10 cellular contexts compared by ENCODE assay signal in the genomic region with DNA sequence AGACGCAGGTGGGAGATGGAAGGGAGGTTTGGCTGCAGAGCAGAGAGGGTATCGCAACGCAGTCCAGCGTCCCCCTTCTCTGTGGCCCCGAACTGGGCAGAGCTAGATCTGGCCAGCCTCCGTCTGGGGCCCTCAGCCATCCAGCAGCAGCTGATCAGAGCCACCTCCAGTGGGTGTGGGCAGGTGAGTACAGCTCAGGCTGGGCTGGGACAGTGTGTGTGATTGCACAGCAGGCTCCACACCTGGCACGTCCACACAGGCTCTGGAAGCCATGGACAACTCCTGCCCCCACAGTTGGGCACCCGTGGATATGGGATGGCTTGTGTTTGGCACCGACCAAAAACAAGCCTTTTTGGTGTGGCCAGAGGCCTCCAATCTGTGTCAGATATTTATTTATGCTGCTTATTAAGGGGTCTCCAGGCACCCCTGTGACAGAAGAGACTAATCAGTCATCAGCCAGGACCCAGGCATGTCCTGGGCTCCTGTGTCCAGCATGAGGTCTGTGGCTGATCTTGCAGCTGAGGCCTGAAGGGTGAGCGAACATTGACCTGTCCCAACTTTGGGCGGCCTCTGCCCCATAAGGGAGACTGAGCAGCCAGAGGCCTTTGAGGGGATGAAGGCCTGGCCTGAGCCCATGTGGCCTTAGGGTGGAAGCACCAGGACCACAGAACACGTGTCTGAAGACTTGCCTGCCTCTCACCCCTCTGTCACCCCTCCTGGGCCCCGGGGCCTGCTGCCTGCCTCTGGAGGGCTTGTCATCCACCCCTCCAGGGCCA. TPM values are rescaled to one million over a fixed set of nuclear protein-coding genes. Genes with fewer than 3 reads are reported as not detected.
DNase-seq lines count a peak whose midpoint lies in the region; ATAC-seq and TF ChIP-seq lines count a peak whose summit lies in the region.
"Had no signal": no experiment of that assay in that cellular context is flagged by ENCODE, and none has a peak within 500 bp of the region (broad histone marks: within the 10 kb centered on the region; RNA-seq: fewer than 3 reads in every experiment).

No MANE protein-coding gene starts in this region.

- no peaks in the 10 kb centered on the region for H3K9me3 Mint-ChIP-seq in CD14-positive monocyte
- no peaks in the 10 kb centered on the region for H3K9me3 Mint-ChIP-seq in dendritic cell treated with granulocyte-macrophage colony-stimulating factor and Interleukin-4, amounts not matched to agents 40 ng/mL and 50 ng/mL, for 4 days

- no peak overlapping the region for H3K4me3 Mint-ChIP-seq in CD14-positive monocyte
- no peak overlapping the region for H3K4me3 Mint-ChIP-seq in dendritic cell treated with granulocyte-macrophage colony-stimulating factor and Interleukin-4, amounts not matched to agents 40 ng/mL and 50 ng/mL, for 4 days

- 72 to 78% (median 72%) methylated on average over 13 of the region's 13 CpGs for WGBS in ovary, 3 donors

- no peak for TF ChIP-seq POLR2A in ovary (IDR thresholded peaks at IDR 0.05)

- intact Hi-C loops in CD14-positive monocyte (cut with micrococcal nuclease), result no loop called here
- intact Hi-C loops in dendritic cell treated with granulocyte-macrophage colony-stimulating factor and Interleukin-4, amounts not matched to agents 40 ng/mL and 50 ng/mL, for 4 days (cut with micrococcal nuclease), result loop anchor here (2.0 kb wide), 1 partner anchor 121 kb away; no protein-coding TSS in a partner anchor
- intact Hi-C loops in ovary (cut with DNase I), result no loop called here

- H3K36me3 ChIP-seq in NT2/D1 (ENCODE audit: insufficient read depth, insufficient read length, low read length) (peaks cover 85% of the 10 kb centered on the region), ovary (no peaks in the 10 kb centered on the region)

- no peak for DNase-seq in CD14-positive monocyte (ENCODE audit: low spot score)
- no peak for DNase-seq in NT2/D1 (ENCODE audit: low read depth, low spot score)
- DNase-seq in ovary, result peak in 1 of 5 donors; percentile 41
- DNase-seq in mesenteric fat pad (ENCODE audit: low spot score), result no peak
- no peak for DNase-seq in NCI-H1930 (lab: John Stamatoyannopoulos, UW)
- DNase-seq: NCI-H1417 treated with DMSO at 0.1 percent for 48 hours, SJCRH30 had no signal

- peak overlapping the region; percentile 3 for H3K9ac ChIP-seq in NT2/D1 (ENCODE audit: insufficient read length, low read depth)

- peaks cover 6% of the 10 kb centered on the region for H3K4me1 ChIP-seq in NT2/D1 (ENCODE audit: insufficient read depth, insufficient read length)
- peaks cover 25% of the 10 kb centered on the region for H3K4me1 ChIP-seq in ovary (ENCODE audit: insufficient read depth)

- H3K27me3 ChIP-seq in NT2/D1 (ENCODE audit: insufficient read depth, insufficient read length) (no peaks in the 10 kb centered on the region), ovary (no peaks in the 10 kb centered on the region)
- H3K27me3 ChIP-seq: SJCRH30 had no signal

- peaks cover 8% of the 10 kb centered on the region for H3K4me1 Mint-ChIP-seq in CD14-positive monocyte
- H3K4me1 Mint-ChIP-seq in dendritic cell treated with granulocyte-macrophage colony-stimulating factor and Interleukin-4, amounts not matched to agents 40 ng/mL and 50 ng/mL, for 4 days (ENCODE audit: low read depth), result peaks cover 25% of the 10 kb centered on the region

- peak overlapping the region; percentile 85 to 89 for H3K27ac ChIP-seq in ovary
- H3K27ac ChIP-seq: SJCRH30 had no signal

- H3K27ac Mint-ChIP-seq in CD14-positive monocyte, result peak overlapping the region in 6 of 7 donors; percentile 25 to 77 (median 70)
- H3K27ac Mint-ChIP-seq in dendritic cell treated with granulocyte-macrophage colony-stimulating factor and Interleukin-4, amounts not matched to agents 40 ng/mL and 50 ng/mL, for 4 days, result peak overlapping the region; percentile 23

- H3K9me3 ChIP-seq in NT2/D1 (ENCODE audit: insufficient read depth, low read length) (no peaks in the 10 kb centered on the region), ovary (no peaks in the 10 kb centered on the region)
- H3K9me3 ChIP-seq: SJCRH30 had no signal

- TF ChIP-seq EP300 in ovary (IDR thresholded peaks at IDR 0.05), result no peak

- peaks cover 62 to 89% of the 10 kb centered on the region in 2 donors for H3K36me3 Mint-ChIP-seq in CD14-positive monocyte
- peaks cover 99% of the 10 kb centered on the region for H3K36me3 Mint-ChIP-seq in dendritic cell treated with granulocyte-macrophage colony-stimulating factor and Interleukin-4, amounts not matched to agents 40 ng/mL and 50 ng/mL, for 4 days (ENCODE audit: low read depth)

- no peak for ATAC-seq in HG02885 (IDR thresholded peaks at IDR 0.05; ENCODE audit: poor library complexity, unreplicated experiment)
- no peak for ATAC-seq in HG02973 (IDR thresholded peaks at IDR 0.05; ENCODE audit: unreplicated experiment)

- H3K4me3 ChIP-seq in NT2/D1 (ENCODE audit: insufficient read length, low read depth) (no peak overlapping the region), ovary (no peak overlapping the region)
- H3K4me3 ChIP-seq: SJCRH30 had no signal

- TF ChIP-seq CTCF in CD14-positive monocyte (IDR thresholded peaks at IDR 0.05) (no peak), ovary (IDR thresholded peaks at IDR 0.05) (no peak)

- peaks cover 0 to 6% (median 0%) of the 10 kb centered on the region in 3 donors for H3K27me3 Mint-ChIP-seq in CD14-positive monocyte (ENCODE audit: low read depth in 3 of 3)
- no peaks in the 10 kb centered on the region for H3K27me3 Mint-ChIP-seq in dendritic cell treated with granulocyte-macrophage colony-stimulating factor and Interleukin-4, amounts not matched to agents 40 ng/mL and 50 ng/mL, for 4 days

RNA-seq across cellular contexts. Expression of gene POLR3H, which starts 18.6 kb away (rescaled TPM):
- polyA plus RNA-seq in CD14-positive monocyte (10 to 100 TPM; 10.4 to 19.0 TPM), ovary (10 to 100 TPM; 15.7 to 34.1 TPM)
- total RNA-seq in ovary (10 to 100 TPM; 17.2 to 84.6 (median 52.9) TPM), mesenteric fat pad (57.5 TPM)

RNA-seq across cellular contexts. Expression of gene CSDC2, which starts 35.2 kb away (rescaled TPM):
- polyA plus RNA-seq in CD14-positive monocyte (not detected), ovary (100 to 1,000 TPM in 1 of 2 donors, 1 to 10 TPM in 1; 2.5 to 151 TPM)
- total RNA-seq in ovary (100 to 1,000 TPM in 4 of 7 donors, 10 to 100 TPM in 3; 56.9 to 209 (median 101) TPM), mesenteric fat pad (1.7 TPM)

RNA-seq across cellular contexts. Expression of gene ACO2, which starts 56.7 kb away (rescaled TPM):
- polyA plus RNA-seq in CD14-positive monocyte, result 10 to 100 TPM; 64.2 to 75.8 TPM
- total RNA-seq in ovary, result 10 to 100 TPM; 20.6 to 58.3 (median 50.7) TPM
- polyA plus RNA-seq in ovary, result 10 to 100 TPM; 32.3 to 99.1 TPM
- 109 TPM for total RNA-seq in mesenteric fat pad

RNA-seq across cellular contexts. Expression of gene PHF5A, which starts 57.1 kb away (rescaled TPM):
- polyA plus RNA-seq in CD14-positive monocyte, result 10 to 100 TPM; 22.0 to 26.3 TPM
- total RNA-seq in ovary, result 10 to 100 TPM; 27.3 to 44.2 (median 32.0) TPM
- 10 to 100 TPM; 36.8 to 55.3 TPM for polyA plus RNA-seq in ovary
- 35.9 TPM for total RNA-seq in mesenteric fat pad

Comparison
In these comparisons a context has a peak if more than half of its experiments do, and no peak if none do; other contexts are left out.
1. RNA of gene CSDC2, which starts 35.2 kb away (total RNA-seq): 56.9 to 209 TPM in ovary; 1.7 TPM in mesenteric fat pad (single experiment); every median in the first group is over 10 times any median in the second.